In the genomic region with DNA sequence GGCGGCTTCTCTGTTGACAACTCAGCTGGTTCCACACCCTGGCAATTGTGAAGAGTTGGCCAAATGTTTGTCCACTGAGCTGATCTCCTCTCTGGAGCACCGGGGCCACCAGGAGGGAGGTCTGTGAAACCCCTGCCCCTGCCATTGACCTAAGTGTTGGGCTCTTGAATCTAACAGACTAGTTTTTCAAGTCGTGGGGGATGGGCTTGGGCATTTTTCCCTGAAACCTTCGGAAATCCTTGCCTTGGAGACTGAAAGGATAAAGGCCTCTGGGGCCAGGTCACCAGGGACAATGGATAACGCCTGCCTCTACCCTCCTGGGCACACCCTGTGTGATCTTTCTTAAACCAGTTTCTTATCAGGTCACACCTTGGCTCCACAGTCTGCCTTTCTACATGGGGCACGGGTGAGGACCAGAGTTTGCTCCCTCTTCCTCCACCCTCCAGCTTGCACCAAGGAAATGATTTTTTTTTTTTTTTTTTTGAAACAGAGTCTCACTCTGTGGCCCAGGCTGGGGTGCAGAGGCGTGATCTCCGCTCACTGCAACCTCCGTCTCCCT, we compare ENCODE assay signal across 1 cellular context.
TF ChIP-seq lines count a peak whose summit lies in the region.

No MANE protein-coding gene starts in this region.

TF ChIP-seq in GM12878, 131 proteins besides CTCF, POLR2A, EP300 and RAD21:
- TF ChIP-seq, protein P1, sequence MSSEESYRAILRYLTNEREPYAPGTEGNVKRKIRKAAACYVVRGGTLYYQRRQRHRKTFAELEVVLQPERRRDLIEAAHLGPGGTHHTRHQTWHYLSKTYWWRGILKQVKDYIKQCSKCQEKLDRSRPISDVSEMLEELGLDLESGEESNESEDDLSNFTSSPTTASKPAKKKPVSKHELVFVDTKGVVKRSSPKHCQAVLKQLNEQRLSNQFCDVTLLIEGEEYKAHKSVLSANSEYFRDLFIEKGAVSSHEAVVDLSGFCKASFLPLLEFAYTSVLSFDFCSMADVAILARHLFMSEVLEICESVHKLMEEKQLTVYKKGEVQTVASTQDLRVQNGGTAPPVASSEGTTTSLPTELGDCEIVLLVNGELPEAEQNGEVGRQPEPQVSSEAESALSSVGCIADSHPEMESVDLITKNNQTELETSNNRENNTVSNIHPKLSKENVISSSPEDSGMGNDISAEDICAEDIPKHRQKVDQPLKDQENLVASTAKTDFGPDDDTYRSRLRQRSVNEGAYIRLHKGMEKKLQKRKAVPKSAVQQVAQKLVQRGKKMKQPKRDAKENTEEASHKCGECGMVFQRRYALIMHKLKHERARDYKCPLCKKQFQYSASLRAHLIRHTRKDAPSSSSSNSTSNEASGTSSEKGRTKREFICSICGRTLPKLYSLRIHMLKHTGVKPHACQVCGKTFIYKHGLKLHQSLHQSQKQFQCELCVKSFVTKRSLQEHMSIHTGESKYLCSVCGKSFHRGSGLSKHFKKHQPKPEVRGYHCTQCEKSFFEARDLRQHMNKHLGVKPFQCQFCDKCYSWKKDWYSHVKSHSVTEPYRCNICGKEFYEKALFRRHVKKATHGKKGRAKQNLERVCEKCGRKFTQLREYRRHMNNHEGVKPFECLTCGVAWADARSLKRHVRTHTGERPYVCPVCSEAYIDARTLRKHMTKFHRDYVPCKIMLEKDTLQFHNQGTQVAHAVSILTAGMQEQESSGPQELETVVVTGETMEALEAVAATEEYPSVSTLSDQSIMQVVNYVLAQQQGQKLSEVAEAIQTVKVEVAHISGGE (CRISPR knock-in tag; IDR thresholded peaks at IDR 0.05) = no peak
- TF ChIP-seq, protein P2, sequence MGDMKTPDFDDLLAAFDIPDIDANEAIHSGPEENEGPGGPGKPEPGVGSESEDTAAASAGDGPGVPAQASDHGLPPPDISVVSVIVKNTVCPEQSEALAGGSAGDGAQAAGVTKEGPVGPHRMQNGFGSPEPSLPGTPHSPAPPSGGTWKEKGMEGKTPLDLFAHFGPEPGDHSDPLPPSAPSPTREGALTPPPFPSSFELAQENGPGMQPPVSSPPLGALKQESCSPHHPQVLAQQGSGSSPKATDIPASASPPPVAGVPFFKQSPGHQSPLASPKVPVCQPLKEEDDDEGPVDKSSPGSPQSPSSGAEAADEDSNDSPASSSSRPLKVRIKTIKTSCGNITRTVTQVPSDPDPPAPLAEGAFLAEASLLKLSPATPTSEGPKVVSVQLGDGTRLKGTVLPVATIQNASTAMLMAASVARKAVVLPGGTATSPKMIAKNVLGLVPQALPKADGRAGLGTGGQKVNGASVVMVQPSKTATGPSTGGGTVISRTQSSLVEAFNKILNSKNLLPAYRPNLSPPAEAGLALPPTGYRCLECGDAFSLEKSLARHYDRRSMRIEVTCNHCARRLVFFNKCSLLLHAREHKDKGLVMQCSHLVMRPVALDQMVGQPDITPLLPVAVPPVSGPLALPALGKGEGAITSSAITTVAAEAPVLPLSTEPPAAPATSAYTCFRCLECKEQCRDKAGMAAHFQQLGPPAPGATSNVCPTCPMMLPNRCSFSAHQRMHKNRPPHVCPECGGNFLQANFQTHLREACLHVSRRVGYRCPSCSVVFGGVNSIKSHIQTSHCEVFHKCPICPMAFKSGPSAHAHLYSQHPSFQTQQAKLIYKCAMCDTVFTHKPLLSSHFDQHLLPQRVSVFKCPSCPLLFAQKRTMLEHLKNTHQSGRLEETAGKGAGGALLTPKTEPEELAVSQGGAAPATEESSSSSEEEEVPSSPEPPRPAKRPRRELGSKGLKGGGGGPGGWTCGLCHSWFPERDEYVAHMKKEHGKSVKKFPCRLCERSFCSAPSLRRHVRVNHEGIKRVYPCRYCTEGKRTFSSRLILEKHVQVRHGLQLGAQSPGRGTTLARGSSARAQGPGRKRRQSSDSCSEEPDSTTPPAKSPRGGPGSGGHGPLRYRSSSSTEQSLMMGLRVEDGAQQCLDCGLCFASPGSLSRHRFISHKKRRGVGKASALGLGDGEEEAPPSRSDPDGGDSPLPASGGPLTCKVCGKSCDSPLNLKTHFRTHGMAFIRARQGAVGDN (IDR thresholded peaks at IDR 0.05) = peak; percentile 74; the same call in 1 of the 2 replicates
- TF ChIP-seq TBL1XR1 (IDR thresholded peaks at IDR 0.05; ENCODE audit: low read depth, low read length) (no peak), CBFB (IDR thresholded peaks at IDR 0.05; ENCODE audit: low read depth) (no peak), SIN3A (IDR thresholded peaks at IDR 0.05; ENCODE audit: low read depth, low read length) (peak; percentile 41; the same call in 1 of the 2 replicates), HDAC6 (IDR thresholded peaks at IDR 0.05; ENCODE audit: unreplicated experiment) (no peak), ETV6 (conservative IDR thresholded peaks at IDR 0.05 in 1 of 2, IDR thresholded peaks at IDR 0.05 in 1 of 2; ENCODE audit: borderline replicate concordance in 1 of 2, low read depth in 1 of 2) (no peak), RELA (IDR thresholded peaks at IDR 0.05; ENCODE audit: borderline replicate concordance, partially characterized antibody) (no peak), MLLT1 (IDR thresholded peaks at IDR 0.05) (peak; percentile 88; the same call in 1 of the 2 replicates), SMAD5 (IDR thresholded peaks at IDR 0.05; ENCODE audit: low read depth) (no peak), TCF12 (IDR thresholded peaks at IDR 0.05; ENCODE audit: low read depth, low read length) (no peak), CHD2 (IDR thresholded peaks at IDR 0.05; ENCODE audit: borderline replicate concordance, low read depth, low read length) (peak; percentile 28; the same call in 1 of the 2 replicates), NR2C2 (IDR thresholded peaks at IDR 0.05; ENCODE audit: borderline replicate concordance, control insufficient read depth, insufficient read length, low read depth) (no peak), FOXK2 (IDR thresholded peaks at IDR 0.05) (peak; percentile 66), PAX5 (IDR thresholded peaks at IDR 0.05; ENCODE audit: borderline replicate concordance, low read depth, low read length) (no peak), MTA2 (IDR thresholded peaks at IDR 0.05; ENCODE audit: low read depth) (0 out of 2 replicates have a peak, but pooled peaks have one; percentile 9), TCF3 (IDR thresholded peaks at IDR 0.05; ENCODE audit: borderline replicate concordance, insufficient read depth, low read depth, low read length) (no peak), JUNB (IDR thresholded peaks at IDR 0.05) (no peak), RAD51 (IDR thresholded peaks at IDR 0.05) (no peak), CEBPZ (IDR thresholded peaks at IDR 0.05; ENCODE audit: low read depth, low read length) (no peak), TCF7 (IDR thresholded peaks at IDR 0.05; ENCODE audit: borderline replicate concordance) (no peak)
- TF ChIP-seq, protein P3, sequence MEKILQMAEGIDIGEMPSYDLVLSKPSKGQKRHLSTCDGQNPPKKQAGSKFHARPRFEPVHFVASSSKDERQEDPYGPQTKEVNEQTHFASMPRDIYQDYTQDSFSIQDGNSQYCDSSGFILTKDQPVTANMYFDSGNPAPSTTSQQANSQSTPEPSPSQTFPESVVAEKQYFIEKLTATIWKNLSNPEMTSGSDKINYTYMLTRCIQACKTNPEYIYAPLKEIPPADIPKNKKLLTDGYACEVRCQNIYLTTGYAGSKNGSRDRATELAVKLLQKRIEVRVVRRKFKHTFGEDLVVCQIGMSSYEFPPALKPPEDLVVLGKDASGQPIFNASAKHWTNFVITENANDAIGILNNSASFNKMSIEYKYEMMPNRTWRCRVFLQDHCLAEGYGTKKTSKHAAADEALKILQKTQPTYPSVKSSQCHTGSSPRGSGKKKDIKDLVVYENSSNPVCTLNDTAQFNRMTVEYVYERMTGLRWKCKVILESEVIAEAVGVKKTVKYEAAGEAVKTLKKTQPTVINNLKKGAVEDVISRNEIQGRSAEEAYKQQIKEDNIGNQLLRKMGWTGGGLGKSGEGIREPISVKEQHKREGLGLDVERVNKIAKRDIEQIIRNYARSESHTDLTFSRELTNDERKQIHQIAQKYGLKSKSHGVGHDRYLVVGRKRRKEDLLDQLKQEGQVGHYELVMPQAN (conservative IDR thresholded peaks at IDR 0.05) = peak; percentile 76
